14 cellular contexts compared by ENCODE assay signal in the genomic region with DNA sequence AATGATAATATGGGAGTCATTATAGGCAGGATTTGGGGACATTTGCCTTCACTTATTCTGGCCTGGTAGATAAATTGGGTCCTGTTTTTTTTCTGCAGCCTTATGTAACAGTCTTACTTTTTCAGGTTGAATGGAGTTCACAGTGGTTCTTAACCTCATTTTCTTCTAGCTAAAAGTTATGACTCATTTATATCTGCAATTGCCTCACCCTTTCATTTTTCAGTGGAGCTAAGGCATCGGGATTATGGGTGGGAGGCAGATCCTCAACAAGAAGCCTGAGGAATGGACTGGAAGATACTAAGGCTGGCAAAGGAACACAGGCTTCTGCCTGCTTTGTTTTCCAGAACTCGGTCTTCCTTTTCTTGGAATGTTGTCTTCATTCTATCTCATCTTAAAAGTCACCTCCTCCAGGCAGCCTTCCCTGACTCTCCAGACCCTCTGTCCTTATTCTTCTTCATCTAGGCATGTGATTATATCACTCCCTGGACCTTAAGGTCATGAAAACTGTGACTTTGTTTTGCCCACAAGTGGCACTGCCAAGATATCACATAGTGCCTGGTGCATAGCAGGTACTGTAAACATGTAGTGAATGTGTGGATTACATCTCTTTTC. TPM values are rescaled to one million over a fixed set of nuclear protein-coding genes. Genes with fewer than 3 reads are reported as not detected.
A peak's percentile ranks its signal among the peaks of the same experiment; 100 is the strongest.
DNase-seq lines count a peak whose midpoint lies in the region; ATAC-seq and TF ChIP-seq lines count a peak whose summit lies in the region.
"Had no signal": no experiment of that assay in that cellular context is flagged by ENCODE, and none has a peak within 500 bp of the region (broad histone marks: within the 10 kb centered on the region; RNA-seq: fewer than 3 reads in every experiment).

No MANE protein-coding gene starts in this region.

- ATAC-seq in HG03520 (IDR thresholded peaks at IDR 0.05; ENCODE audit: unreplicated experiment) (no peak), HG03175 (IDR thresholded peaks at IDR 0.05; ENCODE audit: unreplicated experiment) (no peak)
- ATAC-seq: T-helper 17 cell had no signal

- in situ Hi-C loops in ACHN (cut with HindIII; ENCODE audit: low pct_ligation_motif_present, low pct_unique_long_range_greater_than_20kb, low sequenced_read_pairs): no loop called here

- DNase-seq in ACHN (peak; percentile 29), GM20000 (ENCODE audit: low spot score) (peak; percentile 31), RPMI7951 (ENCODE audit: low read depth) (peak; percentile 46), fibroblast of the aortic adventitia (ENCODE audit: low read depth) (peak; percentile 75), NCI-H748 (lab: John Stamatoyannopoulos, UW; ENCODE audit: unreplicated experiment) (no peak), NCI-H2227 treated with DMSO at 0.1 percent for 48 hours (lab: John Stamatoyannopoulos, UW) (no peak)
- DNase-seq: activated gamma-delta T cell treated with Interleukin-2 at 50 U/mL for 16 hours; central memory CD4-positive, alpha-beta T cell; DMS79 treated with DMSO at 0.1 percent for 48 hours; NCI-H2171 treated with DMSO at 0.1 percent for 48 hours; retina; T-helper 17 cell had no signal

- H3K4me3 ChIP-seq in fibroblast of the aortic adventitia (ENCODE audit: low read depth, low read length): no peak overlapping the region

- TF ChIP-seq CTCF in GM20000 (IDR thresholded peaks at IDR 0.05; ENCODE audit: extremely low read depth, missing control alignments) (no peak), fibroblast of the aortic adventitia (IDR thresholded peaks at IDR 0.05; ENCODE audit: insufficient read depth, low read length) (no peak)

RNA-seq across cellular contexts. Expression of a gene that starts 41.0 kb away (rescaled TPM):
- 168 and 183 TPM in 2 replicates for total RNA-seq in RPMI7951 (2014; rRNA removed; shearing (Covaris generic))
- 88.5 and 94.0 TPM in 2 replicates for total RNA-seq in fibroblast of the aortic adventitia (ENCODE audit: low replicate concordance)

Comparison
In these comparisons a context has a peak if more than half of its experiments do, and no peak if none do; other contexts are left out.
1. DNase-seq: peak in ACHN (single experiment), GM20000 (single experiment), RPMI7951 (single experiment) and fibroblast of the aortic adventitia (single experiment); none in NCI-H748 (single experiment) and NCI-H2227 treated with DMSO at 0.1 percent for 48 hours (single experiment).